1 cellular context compared by ENCODE assay signal in genomic region chr2:74646829-74647482, GRCh38.
A peak's percentile ranks its signal among the peaks of the same experiment; 100 is the strongest.
TF ChIP-seq lines count a peak whose summit lies in the region.

No MANE protein-coding gene starts in this region.

TF ChIP-seq in K562, 482 proteins besides CTCF, POLR2A, EP300 and RAD21:
- TF ChIP-seq ZNF512 (tag; IDR thresholded peaks at IDR 0.05) (0 out of 2 replicates have a peak, but pooled peaks have one; percentile 1), ZNF740 (CRISPR knock-in tag; IDR thresholded peaks at IDR 0.05) (no peak), ZNF740 (tag; IDR thresholded peaks at IDR 0.05) (no peak)
